In genomic region chr20:39993737-39994136, GRCh38 we compare ENCODE assay signal across 3 cellular contexts.
TF ChIP-seq lines count a peak whose summit lies in the region.

No MANE protein-coding gene starts in this region.

TF ChIP-seq in liver, 16 proteins besides CTCF, POLR2A, EP300 and RAD21 (continued from another document):
- peak; percentile 40 for TF ChIP-seq REST (IDR thresholded peaks at IDR 0.05)
- TF ChIP-seq NR2F2 (IDR thresholded peaks at IDR 0.05) = no peak
- no peak for TF ChIP-seq HNF4G (IDR thresholded peaks at IDR 0.05)
- TF ChIP-seq JUND (IDR thresholded peaks at IDR 0.05) = no peak
- peak; percentile 43 to 44 for TF ChIP-seq HNF4A (conservative IDR thresholded peaks at IDR 0.05)
- no peak for TF ChIP-seq FOXA2 (IDR thresholded peaks at IDR 0.05)
- no peak for TF ChIP-seq MAX (IDR thresholded peaks at IDR 0.05)
- TF ChIP-seq RXRA (IDR thresholded peaks at IDR 0.05) = peak; percentile 33 to 47
- TF ChIP-seq TAF1 (conservative IDR thresholded peaks at IDR 0.05) = no peak
- no peak for TF ChIP-seq ATF3 (IDR thresholded peaks at IDR 0.05)
- no peak for TF ChIP-seq ZBTB33 (IDR thresholded peaks at IDR 0.05)
- peak; percentile 59 for TF ChIP-seq SP1 (IDR thresholded peaks at IDR 0.05)
- no peak for TF ChIP-seq FOXA1 (IDR thresholded peaks at IDR 0.05)
- TF ChIP-seq GABPA (IDR thresholded peaks at IDR 0.05 in 1 of 2, conservative IDR thresholded peaks at IDR 0.05 in 1 of 2) = no peak
- no peak for TF ChIP-seq YY1 (IDR thresholded peaks at IDR 0.05)

TF ChIP-seq in HepG2, 621 proteins besides CTCF, POLR2A, EP300 and RAD21 (continued from another document):
- TF ChIP-seq MTERF4 (CRISPR knock-in tag; IDR thresholded peaks at IDR 0.05) (no peak), CENPT (CRISPR knock-in tag; IDR thresholded peaks at IDR 0.05; ENCODE audit: low read depth) (no peak), MAZ (IDR thresholded peaks at IDR 0.05; ENCODE audit: borderline replicate concordance, low read depth, low read length) (no peak), MAZ (CRISPR knock-in tag; IDR thresholded peaks at IDR 0.05; ENCODE audit: low read depth) (no peak), THAP7 (CRISPR knock-in tag; IDR thresholded peaks at IDR 0.05) (no peak), ZBTB37 (CRISPR knock-in tag; IDR thresholded peaks at IDR 0.05) (no peak), ZNF672 (CRISPR knock-in tag; IDR thresholded peaks at IDR 0.05) (no peak), TFAP4 (IDR thresholded peaks at IDR 0.05; ENCODE audit: borderline replicate concordance, low read depth) (no peak), BRF2 (CRISPR knock-in tag; IDR thresholded peaks at IDR 0.05) (no peak), ZNF790 (CRISPR knock-in tag; IDR thresholded peaks at IDR 0.05; ENCODE audit: borderline replicate concordance) (no peak), ZNF232 (CRISPR knock-in tag; IDR thresholded peaks at IDR 0.05; ENCODE audit: borderline replicate concordance) (no peak)
TF ChIP-seq in HepG2: peak in this region for 0.

TF ChIP-seq in SK-N-SH treated with all-trans-retinoic acid at 6 μM for 48 hours, 23 proteins besides CTCF, POLR2A, EP300 and RAD21 (continued from another document):
- TF ChIP-seq CREB5 (CRISPR knock-in tag; IDR thresholded peaks at IDR 0.05; ENCODE audit: low read depth) (no peak), ZNF565 (CRISPR knock-in tag; conservative IDR thresholded peaks at IDR 0.05; ENCODE audit: low read depth) (no peak), ZFP3 (CRISPR knock-in tag; IDR thresholded peaks at IDR 0.05) (no peak), TSHZ2 (CRISPR knock-in tag; IDR thresholded peaks at IDR 0.05) (no peak), ZNF70 (CRISPR knock-in tag; IDR thresholded peaks at IDR 0.05) (no peak), GLIS3 (CRISPR knock-in tag; IDR thresholded peaks at IDR 0.05) (no peak), BACH2 (CRISPR knock-in tag; IDR thresholded peaks at IDR 0.05; ENCODE audit: borderline replicate concordance) (no peak), ZFP30 (CRISPR knock-in tag; IDR thresholded peaks at IDR 0.05) (no peak), PPARA (CRISPR knock-in tag; IDR thresholded peaks at IDR 0.05; ENCODE audit: borderline replicate concordance) (no peak), OSR1 (CRISPR knock-in tag; IDR thresholded peaks at IDR 0.05) (no peak), ISL1 (CRISPR knock-in tag; IDR thresholded peaks at IDR 0.05) (no peak), CSDC2 (CRISPR knock-in tag; IDR thresholded peaks at IDR 0.05) (no peak), RARB (CRISPR knock-in tag; IDR thresholded peaks at IDR 0.05) (no peak), ZC3H10 (CRISPR knock-in tag; IDR thresholded peaks at IDR 0.05) (no peak), ESRRG (CRISPR knock-in tag; IDR thresholded peaks at IDR 0.05) (no peak), PATZ1 (CRISPR knock-in tag; IDR thresholded peaks at IDR 0.05; ENCODE audit: borderline replicate concordance) (no peak), ZNF8 (CRISPR knock-in tag; IDR thresholded peaks at IDR 0.05) (no peak)
TF ChIP-seq in SK-N-SH treated with all-trans-retinoic acid at 6 μM for 48 hours: peak in this region for 0.
